16 cellular contexts compared by ENCODE assay signal in the genomic region with DNA sequence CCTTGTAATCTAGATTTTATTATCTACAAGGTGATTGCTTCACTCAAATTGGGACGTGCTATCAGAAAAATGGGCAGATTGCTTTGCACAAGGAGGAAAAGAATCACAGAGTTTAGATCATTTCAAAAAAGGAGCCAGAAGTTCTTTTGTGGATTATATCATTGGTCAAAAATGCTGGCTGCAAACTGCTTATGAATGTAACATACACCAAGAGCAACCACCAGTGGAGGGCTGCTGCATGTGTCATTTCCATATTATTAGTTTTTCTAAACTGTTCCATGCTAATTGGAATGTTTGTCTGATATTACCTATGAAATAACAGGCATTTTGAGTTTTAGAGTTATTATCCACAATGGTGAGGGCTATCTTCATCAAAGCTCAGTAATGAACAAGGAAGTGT. TPM values are rescaled to one million over a fixed set of nuclear protein-coding genes. Genes with fewer than 3 reads are reported as not detected.
DNase-seq lines count a peak whose midpoint lies in the region; FAIRE-seq and TF ChIP-seq lines count a peak whose summit lies in the region.
"Not testable (repeated sequence)": the region's sequence is repeated elsewhere in the genome, so short reads cannot be mapped to it uniquely, and the experiment has no call there.
"Had no signal": no experiment of that assay in that cellular context is flagged by ENCODE, and none has a peak within 500 bp of the region (broad histone marks: within the 10 kb centered on the region; RNA-seq: fewer than 3 reads in every experiment).

No MANE protein-coding gene starts in this region.

- not testable (repeated sequence) for H3K36me3 ChIP-seq in SK-N-SH (replicated peaks in 1 of 2; ENCODE audit: control insufficient read depth in 1 of 2, insufficient read depth in 2 of 2, low read length in 1 of 2); astrocyte (ENCODE audit: insufficient read depth, low read length)

- peak overlapping the region; percentile 8; the same call in 1 of the 2 replicates for H3K4me3 Mint-ChIP-seq in HFFc6
- H3K4me3 Mint-ChIP-seq in astrocyte (ENCODE audit: unreplicated experiment): not testable (repeated sequence)

- not testable (repeated sequence) for H3K4me1 ChIP-seq in SK-N-SH (ENCODE audit: control insufficient read depth in 1 of 2, insufficient read depth in 2 of 2, low read depth in 1 of 2, low read length in 1 of 2); astrocyte (ENCODE audit: insufficient read depth, low read length)

- TF ChIP-seq CTCF in AG10803 (conservative IDR thresholded peaks at IDR 0.05; ENCODE audit: low read length); HFFc6 (IDR thresholded peaks at IDR 0.05); SK-N-SH (IDR thresholded peaks at IDR 0.05); astrocyte (IDR thresholded peaks at IDR 0.05; ENCODE audit: insufficient read depth, low read depth, low read length); choroid plexus epithelial cell (conservative IDR thresholded peaks at IDR 0.05; ENCODE audit: low read depth, low read length): not testable (repeated sequence)

- H3F3A ChIP-seq in SK-N-SH (replicated peaks; ENCODE audit: insufficient read depth): not testable (repeated sequence)

- H3K27ac ChIP-seq in SK-N-SH (ENCODE audit: low read depth in 2 of 2, low read length in 1 of 2); astrocyte (ENCODE audit: low read depth, low read length): not testable (repeated sequence)

- 17% methylated on average over 1 of the region's 1 CpG for WGBS in SK-N-SH (ENCODE audit: low lambda C conversion rate)

- CTCF ChIA-PET in SK-N-SH (lab: Yijun Ruan, JAX): not testable (repeated sequence)

- DNase-seq in AG10803 (ENCODE audit: low read depth): peak; percentile 1
- peak; percentile 13 for DNase-seq in EH (ENCODE audit: low read depth)
- peak; percentile 5 for DNase-seq in GM04503 (ENCODE audit: low read depth)
- peak; percentile 43 for DNase-seq in HFFc6
- not testable (repeated sequence) for DNase-seq in SK-N-SH
- peak; percentile 6 for DNase-seq in astrocyte (ENCODE audit: low read depth)
- peak; percentile 2 for DNase-seq in choroid plexus epithelial cell (ENCODE audit: low read depth)
- DNase-seq in non-pigmented ciliary epithelial cell (ENCODE audit: low read depth): peak; percentile 2

- not testable (repeated sequence) for H3K27me3 Mint-ChIP-seq in HFFc6 (ENCODE audit: insufficient read depth); astrocyte (ENCODE audit: low read depth, unreplicated experiment)

- H3K36me3 Mint-ChIP-seq in HFFc6 (ENCODE audit: low read depth); astrocyte (ENCODE audit: low read depth, unreplicated experiment): not testable (repeated sequence)

- H2AFZ ChIP-seq in SK-N-SH (ENCODE audit: low read depth): peak overlapping the region; percentile 40; the same call in 1 of the 2 replicates
- not testable (repeated sequence) for H2AFZ ChIP-seq in astrocyte (ENCODE audit: low read depth, low read length)

- POLR2A ChIA-PET in SK-N-SH (lab: Yijun Ruan, JAX): not testable (repeated sequence)

- H3K9me3 ChIP-seq in SK-N-SH; astrocyte (ENCODE audit: insufficient read depth, low read depth, low read length): not testable (repeated sequence)

- not testable (repeated sequence) for H3K9ac ChIP-seq in SK-N-SH; astrocyte (ENCODE audit: low read length)

- not testable (repeated sequence) for H3K4me1 Mint-ChIP-seq in HFFc6 (ENCODE audit: low read depth); astrocyte (ENCODE audit: low read depth, unreplicated experiment)

- not testable (repeated sequence) for H3K27ac Mint-ChIP-seq in HFFc6; astrocyte (ENCODE audit: unreplicated experiment)

- not testable (repeated sequence) for H3K27me3 ChIP-seq in SK-N-SH (ENCODE audit: insufficient read depth); astrocyte (ENCODE audit: insufficient read depth, low read length)

- TF ChIP-seq RAD21 in SK-N-SH (IDR thresholded peaks at IDR 0.05; ENCODE audit: low read length): not testable (repeated sequence)

- not testable (repeated sequence) for H3K9me2 ChIP-seq in SK-N-SH

- not testable (repeated sequence) for FAIRE-seq in astrocyte (lab: Jason Lieb, UNC)

- not testable (repeated sequence) for H3K4me3 ChIP-seq in AG10803 (ENCODE audit: low read length); SK-N-SH (ENCODE audit: low read depth in 2 of 2, low read length in 1 of 2); astrocyte (ENCODE audit: insufficient read depth, low read depth, low read length); choroid plexus epithelial cell (ENCODE audit: low read depth, low read length)

- not testable (repeated sequence) for H3K79me2 ChIP-seq in SK-N-SH (ENCODE audit: insufficient read depth); astrocyte (ENCODE audit: insufficient read depth, low read length)

- not testable (repeated sequence) for TF ChIP-seq EP300 in SK-N-SH (IDR thresholded peaks at IDR 0.05; ENCODE audit: borderline replicate concordance in 1 of 2, low read depth in 1 of 2, low read length in 1 of 2)

- not testable (repeated sequence) for H3K4me2 ChIP-seq in SK-N-SH; astrocyte (ENCODE audit: low read length)

- H4K20me1 ChIP-seq in SK-N-SH (ENCODE audit: insufficient read depth); astrocyte (ENCODE audit: insufficient read depth, low read length): not testable (repeated sequence)

- H3K9me3 Mint-ChIP-seq in HFFc6; astrocyte (ENCODE audit: unreplicated experiment): not testable (repeated sequence)

RNA-seq across cellular contexts. Expression of gene CFHR2, which starts 16.7 kb away (rescaled TPM):
- not detected for total RNA-seq in HFFc6 (2021; fragmentation: NEBNext Ultra II Directional; extraction: Animal tissue kit (Norgen Biotek cat#: 25700))
- not detected in 2 replicates for polyA plus RNA-seq in SK-N-SH (2012; rRNA removed)
- not detected in 2 replicates for polyA plus RNA-seq in SK-N-SH (2012; cell fraction: cytosol; rRNA removed)
- polyA plus RNA-seq in SK-N-SH (2012; cell fraction: nucleus; rRNA removed): not detected in 2 replicates
- total RNA-seq in astrocyte: not detected in 2 replicates
- total RNA-seq: A673; CD4-positive, alpha-beta memory T cell; GM12878; H1; HT1080; K562 had no signal
- polyA plus RNA-seq: AG04450; CD14-positive monocyte; CD4-positive, alpha-beta memory T cell; GM12878; H1; K562 had no signal

RNA-seq across cellular contexts. Expression of gene CFHR4, which starts 39.0 kb away (rescaled TPM):
- total RNA-seq in HFFc6 (2021; fragmentation: NEBNext Ultra II Directional; extraction: Animal tissue kit (Norgen Biotek cat#: 25700)): not detected
- 0.03 TPM in 1 of 2 replicates, not detected in the other for polyA plus RNA-seq in SK-N-SH (2012; rRNA removed)
- 0.01 TPM in 1 of 2 replicates, not detected in the other for polyA plus RNA-seq in SK-N-SH (2012; cell fraction: cytosol; rRNA removed)
- 0.02 TPM in 2 replicates for polyA plus RNA-seq in SK-N-SH (2012; cell fraction: nucleus; rRNA removed)
- not detected in 2 replicates for total RNA-seq in astrocyte
- total RNA-seq: A673; CD4-positive, alpha-beta memory T cell; GM12878; H1; HT1080; K562 had no signal
- polyA plus RNA-seq: AG04450; CD14-positive monocyte; CD4-positive, alpha-beta memory T cell; GM12878; H1 had no signal

RNA-seq across cellular contexts. Expression of gene CFHR5, which starts 50.5 kb away (rescaled TPM):
- total RNA-seq in HFFc6 (2021; fragmentation: NEBNext Ultra II Directional; extraction: Animal tissue kit (Norgen Biotek cat#: 25700)): not detected
- not detected in 2 replicates for polyA plus RNA-seq in SK-N-SH (2012; rRNA removed)
- polyA plus RNA-seq in SK-N-SH (2012; cell fraction: cytosol; rRNA removed): not detected in 2 replicates
- polyA plus RNA-seq in SK-N-SH (2012; cell fraction: nucleus; rRNA removed): not detected in 2 replicates
- total RNA-seq in astrocyte: not detected in 2 replicates
- total RNA-seq: A673; CD4-positive, alpha-beta memory T cell; GM12878; H1; HT1080; K562 had no signal
- polyA plus RNA-seq: AG04450; CD14-positive monocyte; CD4-positive, alpha-beta memory T cell; GM12878; H1; K562 had no signal
